In the genomic region with DNA sequence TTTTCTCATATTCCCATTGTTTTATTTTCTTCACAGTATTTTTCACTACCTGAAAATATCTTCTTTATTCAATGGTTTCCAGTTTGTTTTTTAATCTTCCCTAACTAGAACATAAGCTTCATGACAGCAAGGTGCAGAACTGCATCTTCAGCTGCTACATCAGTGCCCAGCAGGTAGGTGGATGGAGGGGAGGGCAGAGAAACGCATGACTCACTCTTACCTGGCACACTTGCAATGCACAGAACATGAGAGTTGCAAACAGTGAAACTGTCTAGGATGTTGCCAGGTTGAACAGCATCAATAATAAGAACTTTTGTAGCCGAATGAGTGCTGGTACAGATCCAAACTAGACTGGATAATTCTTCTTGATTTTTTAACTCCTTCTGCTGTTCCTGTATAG, we compare ENCODE assay signal across 24 cellular contexts.
DNase-seq lines count a peak whose midpoint lies in the region; ATAC-seq and TF ChIP-seq lines count a peak whose summit lies in the region.
"Had no signal": no experiment of that assay in that cellular context is flagged by ENCODE, and none has a peak within 500 bp of the region (broad histone marks: within the 10 kb centered on the region; RNA-seq: fewer than 3 reads in every experiment).

No MANE protein-coding gene starts in this region.

- H3K27me3 Mint-ChIP-seq in neural crest cell (ENCODE audit: low read depth), result no peaks in the 10 kb centered on the region
- H3K27me3 Mint-ChIP-seq: CD4-positive, alpha-beta T cell had no signal

- no peaks in the 10 kb centered on the region for H3K4me1 Mint-ChIP-seq in neural crest cell

- H3K27ac ChIP-seq in RWPE1, result no peak overlapping the region
- H3K27ac ChIP-seq: BLaER1, GM23248, HL-60, KMS-11 had no signal

- no peaks in the 10 kb centered on the region for H3K9me3 Mint-ChIP-seq in neural crest cell
- H3K9me3 Mint-ChIP-seq: CD4-positive, alpha-beta T cell had no signal

- no peak overlapping the region for H3K4me3 ChIP-seq in epithelial cell of esophagus (ENCODE audit: low read length)
- H3K4me3 ChIP-seq: BLaER1, GM12878, GM23248, HAP-1 had no signal

- ATAC-seq in HG02798 (IDR thresholded peaks at IDR 0.05; ENCODE audit: poor library complexity, unreplicated experiment) (no peak), GM21360 (IDR thresholded peaks at IDR 0.05; ENCODE audit: unreplicated experiment) (no peak)
- ATAC-seq: GM12878 had no signal

- POLR2A ChIA-PET in RWPE1 (lab: Yijun Ruan, JAX; ENCODE audit: low non-redundant PET), result no interaction called here

- CTCF ChIA-PET in RWPE1 (lab: Yijun Ruan, JAX), result no interaction called here

- DNase-seq in HPDE6-E6E7 (ENCODE audit: extremely low spot score), result peak; percentile 20
- peak; percentile 49 for DNase-seq in RWPE1 (ENCODE audit: low spot score)
- DNase-seq in epithelial cell of esophagus (ENCODE audit: low read depth), result peak; percentile 65
- DNase-seq in neural crest cell (ENCODE audit: low read depth, low spot score), result no peak
- no peak for DNase-seq in NCI-H82 treated with DMSO at 0.1 percent for 48 hours (lab: John Stamatoyannopoulos, UW; ENCODE audit: unreplicated experiment)
- DNase-seq: ACHN; CD4-positive, alpha-beta T cell; COR-L47; DMS79; GM23248; MV-4-11; NCI-H1105 treated with DMSO at 0.1 percent for 48 hours; NCI-H2029 treated with DMSO at 0.1 percent for 48 hours; NCI-H345; NCI-H524 treated with DMSO at 0.1 percent for 48 hours; OCI-M1; SHP77 had no signal

- no peak for TF ChIP-seq CTCF in RWPE1 (conservative IDR thresholded peaks at IDR 0.05; ENCODE audit: low read depth)
- no peak for TF ChIP-seq CTCF in epithelial cell of esophagus (IDR thresholded peaks at IDR 0.05; ENCODE audit: insufficient read depth, low read depth, low read length, missing control alignments)
- TF ChIP-seq CTCF in neural crest cell (conservative IDR thresholded peaks at IDR 0.05), result no peak

- H3K36me3 Mint-ChIP-seq in neural crest cell (ENCODE audit: low read depth), result peaks cover 33% of the 10 kb centered on the region

- H3K27ac Mint-ChIP-seq in neural crest cell (ENCODE audit: unreplicated experiment), result peak overlapping the region; percentile 31
- H3K27ac Mint-ChIP-seq: CD4-positive, alpha-beta T cell had no signal

- H3K4me3 Mint-ChIP-seq in neural crest cell, result no peak overlapping the region
- H3K4me3 Mint-ChIP-seq: CD4-positive, alpha-beta T cell had no signal

Comparison
In these comparisons a context has a peak if more than half of its experiments do, and no peak if none do; other contexts are left out.
1. DNase-seq: peak in HPDE6-E6E7 (single experiment), RWPE1 (single experiment) and epithelial cell of esophagus (single experiment); none in neural crest cell (single experiment) and NCI-H82 treated with DMSO at 0.1 percent for 48 hours (single experiment).